8 cellular contexts compared by ENCODE assay signal in the genomic region with DNA sequence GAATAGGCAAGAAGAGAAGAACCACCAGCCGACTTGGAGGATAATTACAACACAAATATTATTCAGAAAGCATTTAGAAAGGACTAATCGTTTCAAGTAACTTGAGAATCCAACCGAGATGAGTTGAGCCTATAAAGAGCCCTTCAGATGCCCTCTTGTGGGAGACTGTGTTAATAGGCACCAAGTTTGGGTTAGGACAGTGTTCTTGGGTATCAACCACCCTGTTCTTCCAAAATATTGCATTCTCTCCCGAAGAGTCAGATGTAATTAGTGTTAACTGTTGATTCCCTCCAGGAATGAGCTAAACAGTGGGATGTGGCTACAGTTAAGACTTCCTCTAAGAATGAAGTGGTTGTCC.
A peak's percentile ranks its signal among the peaks of the same experiment; 100 is the strongest.
DNase-seq lines count a peak whose midpoint lies in the region; ATAC-seq, FAIRE-seq and TF ChIP-seq lines count a peak whose summit lies in the region.
"Had no signal": no experiment of that assay in that cellular context is flagged by ENCODE, and none has a peak within 500 bp of the region (broad histone marks: within the 10 kb centered on the region; RNA-seq: fewer than 3 reads in every experiment).

No MANE protein-coding gene starts in this region.

- H3K4me3 ChIP-seq in K562 (no peak overlapping the region), liver (ENCODE audit: low read depth in 1 of 3, low read length in 3 of 3) (no peak overlapping the region)
- H3K4me3 ChIP-seq: skin epidermis had no signal

- H3K4me1 ChIP-seq in K562 (replicated peaks in 1 of 2; ENCODE audit: control insufficient read depth in 2 of 2, insufficient read depth in 2 of 2, low read length in 2 of 2) (peaks cover 0 to 2% of the 10 kb centered on the region in 2 experiments; a peak in 1 of 5 replicates), liver (ENCODE audit: control insufficient read depth in 4 of 4, insufficient read depth in 4 of 4, low read length in 3 of 4) (no peaks in the 10 kb centered on the region)

- no peaks in the 10 kb centered on the region for H3K79me2 ChIP-seq in K562 (ENCODE audit: control insufficient read depth, insufficient read depth, low read length)

- POLR2A ChIA-PET in GM10248 (lab: Yijun Ruan, JAX), result interaction anchor here (0.7 kb wide), 1 partner anchor 557 kb away, joined by 3 read pairs; no protein-coding TSS in a partner anchor
- POLR2A ChIA-PET in K562 (lab: Yijun Ruan, JAX), result no interaction called here

- H3K27ac ChIP-seq in K562 (ENCODE audit: extremely low read depth, low read depth, low read length) (no peak overlapping the region), liver (ENCODE audit: low read depth in 1 of 2, low read length in 2 of 2) (no peak overlapping the region)

- no TSS peak for BruUV-seq in K562 (replicated peaks; lab: Mats Ljungman, UMichigan)

- TF ChIP-seq EP300 in K562 (IDR thresholded peaks at IDR 0.05; ENCODE audit: low read length), result no peak

- FAIRE-seq in K562 (lab: Jason Lieb, UNC), result no peak

- intact Hi-C loops in K562 (cut with micrococcal nuclease), result no loop called here

- DNase-seq in GM10248 (ENCODE audit: extremely low spot score) (peak; percentile 43), NCI-H1436 treated with DMSO at 0.1 percent for 48 hours (lab: John Stamatoyannopoulos, UW) (peak; percentile 17), K562 (ENCODE audit: extremely low read depth in 1 of 4, low spot score in 3 of 4) (peak in 1 of 4 experiments; percentile 6), NCI-H774 (lab: John Stamatoyannopoulos, UW) (no peak)
- DNase-seq in stimulated activated naive CD4-positive, alpha-beta T cell treated with Interleukin-2 at 50 U/mL for 16 hours (lab: John Stamatoyannopoulos, UW), result no peak

- peak in 1 of 2 experiments; percentile 39; a peak in 2 of 4 replicates for TF ChIP-seq RAD21 in K562 (CRISPR knock-in tag; conservative IDR thresholded peaks at IDR 0.05 in 1 of 2, IDR thresholded peaks at IDR 0.05 in 1 of 2)
- peak; percentile 64 to 72 for TF ChIP-seq RAD21 in liver (IDR thresholded peaks at IDR 0.05)

- peaks cover 24 to 42% of the 10 kb centered on the region in 2 experiments for H3K27me3 ChIP-seq in K562 (ENCODE audit: control insufficient read depth in 2 of 2, insufficient read depth in 2 of 2, low read length in 2 of 2)
- H3K27me3 ChIP-seq in liver (ENCODE audit: control insufficient read depth in 4 of 4, insufficient read depth in 4 of 4, low read length in 3 of 4), result no peaks in the 10 kb centered on the region

- no peaks in the 10 kb centered on the region for H3K36me3 ChIP-seq in K562 (ENCODE audit: control insufficient read depth, insufficient read depth, low read length)
- H3K36me3 ChIP-seq in liver (ENCODE audit: control insufficient read depth in 4 of 4, insufficient read depth in 3 of 4, low read depth in 1 of 4, low read length in 3 of 4), result peaks cover 0 to 8% (median 2%) of the 10 kb centered on the region in 4 donors

- no peak for TF ChIP-seq POLR2A in K562 (conservative IDR thresholded peaks at IDR 0.05)

- TF ChIP-seq CTCF in GM10248 (IDR thresholded peaks at IDR 0.05; ENCODE audit: control extremely low read depth, extremely low read depth, low read depth, missing control alignments) (peak; percentile 28), K562 (IDR thresholded peaks at IDR 0.05 in 2 of 3, conservative IDR thresholded peaks at IDR 0.05 in 1 of 3; ENCODE audit: insufficient read depth in 2 of 3, low read depth in 1 of 3, low read length in 3 of 3) (peak; percentile 16 to 31 (median 26); a peak in 3 of 6 replicates), liver (IDR thresholded peaks at IDR 0.05; ENCODE audit: low read depth, low read length, missing input control) (peak; percentile 18)

- in situ Hi-C loops in K562 (cut with MboI), result no loop called here

- H3K9ac ChIP-seq in K562 (ENCODE audit: insufficient read depth in 1 of 2, low read depth in 2 of 2, low read length in 2 of 2) (no peak overlapping the region), liver (ENCODE audit: low read depth in 1 of 2, low read length in 2 of 2) (no peak overlapping the region)

- no peak overlapping the region for H2AFZ ChIP-seq in K562 (ENCODE audit: low read depth, low read length)

- H3K4me2 ChIP-seq in K562 (ENCODE audit: insufficient read depth, low read length), result no peak overlapping the region

- 0% methylated on average over 4 of the region's 4 CpGs for WGBS in K562 (ENCODE audit: insufficient coverage, low coverage, missing lambda C conversion rate)
- WGBS in liver, result 59% methylated on average over 4 of the region's 4 CpGs

- ATAC-seq in K562, result no peak; the same call in 2 of the 3 replicates
- no peak for ATAC-seq in GM21737 (IDR thresholded peaks at IDR 0.05; ENCODE audit: unreplicated experiment)

- peaks cover 5% of the 10 kb centered on the region; the same call in 1 of the 2 replicates for H4K20me1 ChIP-seq in K562 (replicated peaks; ENCODE audit: control insufficient read depth, insufficient read depth, low read length)

- H3K9me1 ChIP-seq in K562 (ENCODE audit: control insufficient read depth, insufficient read depth, low read length), result no peaks in the 10 kb centered on the region

- H3K9me3 ChIP-seq in K562 (replicated peaks; ENCODE audit: control insufficient read depth, insufficient read depth, low read depth, low read length) (no peaks in the 10 kb centered on the region), liver (ENCODE audit: control insufficient read depth in 4 of 4, low read length in 3 of 4) (no peaks in the 10 kb centered on the region)

- CTCF ChIA-PET in GM10248 (lab: Yijun Ruan, JAX) (interaction anchor here (1.1 to 6.6 kb wide), 13 partner anchors 9 to 256 kb away, joined by 3 to 68 read pairs (median 6); no protein-coding TSS in a partner anchor), K562 (lab: Yijun Ruan, JAX; ENCODE audit: low intra/inter-chr PET ratio) (no interaction called here)

TF ChIP-seq in K562, 482 proteins besides CTCF, POLR2A, EP300 and RAD21:
- no peak for TF ChIP-seq HNRNPH1 (optimal IDR thresholded peaks at IDR 0.05; ENCODE audit: low read depth, low read length)
- TF ChIP-seq, protein P1, sequence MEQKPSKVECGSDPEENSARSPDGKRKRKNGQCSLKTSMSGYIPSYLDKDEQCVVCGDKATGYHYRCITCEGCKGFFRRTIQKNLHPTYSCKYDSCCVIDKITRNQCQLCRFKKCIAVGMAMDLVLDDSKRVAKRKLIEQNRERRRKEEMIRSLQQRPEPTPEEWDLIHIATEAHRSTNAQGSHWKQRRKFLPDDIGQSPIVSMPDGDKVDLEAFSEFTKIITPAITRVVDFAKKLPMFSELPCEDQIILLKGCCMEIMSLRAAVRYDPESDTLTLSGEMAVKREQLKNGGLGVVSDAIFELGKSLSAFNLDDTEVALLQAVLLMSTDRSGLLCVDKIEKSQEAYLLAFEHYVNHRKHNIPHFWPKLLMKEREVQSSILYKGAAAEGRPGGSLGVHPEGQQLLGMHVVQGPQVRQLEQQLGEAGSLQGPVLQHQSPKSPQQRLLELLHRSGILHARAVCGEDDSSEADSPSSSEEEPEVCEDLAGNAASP (IDR thresholded peaks at IDR 0.05), result no peak
- no peak for TF ChIP-seq EWSR1 (IDR thresholded peaks at IDR 0.05; ENCODE audit: borderline replicate concordance, low read depth, partially characterized antibody)
- TF ChIP-seq HES1 (IDR thresholded peaks at IDR 0.05; ENCODE audit: low read depth), result no peak
- TF ChIP-seq ZFPM2 (CRISPR knock-in tag; IDR thresholded peaks at IDR 0.05), result no peak
- TF ChIP-seq KAT7 (CRISPR knock-in tag; IDR thresholded peaks at IDR 0.05; ENCODE audit: borderline replicate concordance), result no peak

TF ChIP-seq in liver, 16 proteins besides CTCF, POLR2A, EP300 and RAD21:
- no peak for TF ChIP-seq ATF3 (IDR thresholded peaks at IDR 0.05)
- TF ChIP-seq FOXA2 (IDR thresholded peaks at IDR 0.05), result no peak
- TF ChIP-seq, protein P2, sequence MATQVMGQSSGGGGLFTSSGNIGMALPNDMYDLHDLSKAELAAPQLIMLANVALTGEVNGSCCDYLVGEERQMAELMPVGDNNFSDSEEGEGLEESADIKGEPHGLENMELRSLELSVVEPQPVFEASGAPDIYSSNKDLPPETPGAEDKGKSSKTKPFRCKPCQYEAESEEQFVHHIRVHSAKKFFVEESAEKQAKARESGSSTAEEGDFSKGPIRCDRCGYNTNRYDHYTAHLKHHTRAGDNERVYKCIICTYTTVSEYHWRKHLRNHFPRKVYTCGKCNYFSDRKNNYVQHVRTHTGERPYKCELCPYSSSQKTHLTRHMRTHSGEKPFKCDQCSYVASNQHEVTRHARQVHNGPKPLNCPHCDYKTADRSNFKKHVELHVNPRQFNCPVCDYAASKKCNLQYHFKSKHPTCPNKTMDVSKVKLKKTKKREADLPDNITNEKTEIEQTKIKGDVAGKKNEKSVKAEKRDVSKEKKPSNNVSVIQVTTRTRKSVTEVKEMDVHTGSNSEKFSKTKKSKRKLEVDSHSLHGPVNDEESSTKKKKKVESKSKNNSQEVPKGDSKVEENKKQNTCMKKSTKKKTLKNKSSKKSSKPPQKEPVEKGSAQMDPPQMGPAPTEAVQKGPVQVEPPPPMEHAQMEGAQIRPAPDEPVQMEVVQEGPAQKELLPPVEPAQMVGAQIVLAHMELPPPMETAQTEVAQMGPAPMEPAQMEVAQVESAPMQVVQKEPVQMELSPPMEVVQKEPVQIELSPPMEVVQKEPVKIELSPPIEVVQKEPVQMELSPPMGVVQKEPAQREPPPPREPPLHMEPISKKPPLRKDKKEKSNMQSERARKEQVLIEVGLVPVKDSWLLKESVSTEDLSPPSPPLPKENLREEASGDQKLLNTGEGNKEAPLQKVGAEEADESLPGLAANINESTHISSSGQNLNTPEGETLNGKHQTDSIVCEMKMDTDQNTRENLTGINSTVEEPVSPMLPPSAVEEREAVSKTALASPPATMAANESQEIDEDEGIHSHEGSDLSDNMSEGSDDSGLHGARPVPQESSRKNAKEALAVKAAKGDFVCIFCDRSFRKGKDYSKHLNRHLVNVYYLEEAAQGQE (IDR thresholded peaks at IDR 0.05), result no peak
- no peak for TF ChIP-seq FOXA1 (IDR thresholded peaks at IDR 0.05)
- TF ChIP-seq TAF1 (conservative IDR thresholded peaks at IDR 0.05), result no peak
- TF ChIP-seq JUND (IDR thresholded peaks at IDR 0.05), result no peak
- TF ChIP-seq HNF4A (conservative IDR thresholded peaks at IDR 0.05), result no peak

Comparison
In these comparisons a context has a peak if more than half of its experiments do, and no peak if none do; other contexts are left out.
1. DNase-seq: peak in GM10248 (single experiment) and NCI-H1436 treated with DMSO at 0.1 percent for 48 hours (single experiment); none in NCI-H774 (single experiment) and stimulated activated naive CD4-positive, alpha-beta T cell treated with Interleukin-2 at 50 U/mL for 16 hours (single experiment).
2. Peak in every context shown above with its lines, with median percentiles within 50 percentile points of each other: CTCF ChIP-seq.